Comparison of ENCODE assay signal across 18 cellular contexts in the genomic region with DNA sequence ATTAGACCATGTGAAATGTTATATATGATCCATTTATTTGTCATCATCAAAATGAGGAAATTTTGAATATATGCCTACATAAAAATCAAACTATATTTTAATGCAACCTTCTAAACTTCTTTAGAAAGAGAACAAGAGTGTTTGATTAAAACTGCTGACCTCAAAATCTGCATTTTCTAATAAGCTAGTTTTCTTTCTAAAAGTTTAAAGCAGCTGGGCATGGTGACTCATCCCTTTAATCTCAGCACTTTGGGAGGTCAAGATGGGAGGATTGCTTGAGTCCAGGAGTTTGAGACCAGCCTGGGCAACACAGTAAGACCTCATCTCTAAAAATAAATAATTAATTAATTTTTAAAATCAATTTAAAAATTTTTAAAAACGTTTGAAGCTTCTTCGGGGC. TPM values are rescaled to one million over a fixed set of nuclear protein-coding genes. Genes with fewer than 3 reads are reported as not detected.
"Had no signal": no experiment of that assay in that cellular context is flagged by ENCODE, and none has a peak within 500 bp of the region (broad histone marks: within the 10 kb centered on the region; RNA-seq: fewer than 3 reads in every experiment).

No MANE protein-coding gene starts in this region.

- DNase-seq: activated B cell treated with CpG ODN at 0.5 μM for 24 hours; activated CD4-positive, alpha-beta T cell treated with anti-CD3 and anti-CD28 coated beads for 48 hours; activated naive CD4-positive, alpha-beta T cell treated with anti-CD3 and anti-CD28 coated beads for 36 hours; amniotic stem cell; dorsolateral prefrontal cortex; endodermal cell; islet precursor cell; midbrain; sigmoid colon; spleen; stimulated activated CD4-positive, alpha-beta T cell treated with anti-CD3 and anti-CD28 coated beads, Interleukin-1b, Interleukin-23, amount 100 ng/mL, for 48 hours; thyroid gland had no signal

- H2AFZ ChIP-seq: parathyroid adenoma had no signal

- H3K4me1 ChIP-seq: sigmoid colon, thyroid gland had no signal

- H3K79me2 ChIP-seq: parathyroid adenoma had no signal

- H3K27me3 ChIP-seq: dorsolateral prefrontal cortex, sigmoid colon, spleen, thyroid gland had no signal

- H3K27ac ChIP-seq: dorsolateral prefrontal cortex, parathyroid adenoma, sigmoid colon, spleen, thyroid gland had no signal

- H3K27me3 Mint-ChIP-seq: activated B cell treated with CpG ODN at 0.5 μM for 24 hours; activated T-helper 17 cell treated with anti-CD3 and anti-CD28 coated beads, Interleukin-2, amount 50 U/mL, for 72 hours had no signal

- ATAC-seq: activated T-helper 17 cell treated with anti-CD3 and anti-CD28 coated beads, Interleukin-2, amount 50 U/mL, for 72 hours; left lobe of liver had no signal

- H3K4me3 ChIP-seq: dorsolateral prefrontal cortex, sigmoid colon, spleen, thyroid gland had no signal

- H3K4me1 Mint-ChIP-seq: endodermal cell had no signal

- H3K36me3 ChIP-seq: thyroid gland had no signal

- H3K27ac Mint-ChIP-seq: activated B cell treated with CpG ODN at 0.5 μM for 24 hours; activated naive CD4-positive, alpha-beta T cell treated with anti-CD3 and anti-CD28 coated beads for 36 hours; activated T-helper 17 cell treated with anti-CD3 and anti-CD28 coated beads, Interleukin-2, amount 50 U/mL, for 72 hours; endodermal cell had no signal

- H3K4me3 Mint-ChIP-seq: activated B cell treated with CpG ODN at 0.5 μM for 24 hours; activated naive CD4-positive, alpha-beta T cell treated with anti-CD3 and anti-CD28 coated beads for 36 hours; activated T-helper 17 cell treated with anti-CD3 and anti-CD28 coated beads, Interleukin-2, amount 50 U/mL, for 72 hours; endodermal cell; T-helper 1 cell treated with Interleukin-12 subunit alpha and Interleukin-12 subunit beta and Interleukin-4 antibody, amounts not matched to agents 30 μg/mL and 1 μg/mL, for 36 hours had no signal

- H3K9me3 Mint-ChIP-seq: activated B cell treated with CpG ODN at 0.5 μM for 24 hours; activated naive CD4-positive, alpha-beta T cell treated with anti-CD3 and anti-CD28 coated beads for 36 hours; activated T-helper 17 cell treated with anti-CD3 and anti-CD28 coated beads, Interleukin-2, amount 50 U/mL, for 72 hours; endodermal cell; T-helper 1 cell treated with Interleukin-12 subunit alpha and Interleukin-12 subunit beta and Interleukin-4 antibody, amounts not matched to agents 30 μg/mL and 1 μg/mL, for 36 hours had no signal

- FAIRE-seq: urothelium cell line had no signal

- H3K9ac ChIP-seq: parathyroid adenoma had no signal

- H3K9me3 ChIP-seq: sigmoid colon, spleen, thyroid gland had no signal

RNA-seq across cellular contexts. Expression of a gene that starts 55.3 kb away (rescaled TPM):
- total RNA-seq: activated naive CD4-positive, alpha-beta T cell treated with anti-CD3 and anti-CD28 coated beads for 36 hours; cardiac septum; endodermal cell; left lobe of liver had no signal
